Comparison of ENCODE assay signal across 35 cellular contexts in genomic region chr1:63770381-63770780, GRCh38. TPM values are rescaled to one million over a fixed set of nuclear protein-coding genes. Genes with fewer than 3 reads are reported as not detected.
"Had no signal": no experiment of that assay in that cellular context is flagged by ENCODE, and none has a peak within 500 bp of the region (broad histone marks: within the 10 kb centered on the region; RNA-seq: fewer than 3 reads in every experiment).

No MANE protein-coding gene starts in this region.

- H3K9me3 Mint-ChIP-seq: activated B cell treated with CpG ODN at 0.5 μM for 24 hours; activated CD4-positive, alpha-beta memory T cell treated with anti-CD3 and anti-CD28 coated beads, Interleukin-2, amount 10 ng/mL, durations not matched to agents 7 days and 5 days; activated CD4-positive, alpha-beta T cell treated with anti-CD3 and anti-CD28 coated beads, Interleukin-2, amount 10 ng/mL, durations not matched to agents 24 days and 14 days; activated naive CD4-positive, alpha-beta T cell treated with anti-CD3 and anti-CD28 coated beads, Interleukin-2, amount 10 ng/mL, durations not matched to agents 7 days and 5 days; activated naive CD8-positive, alpha-beta T cell treated with anti-CD3 and anti-CD28 coated beads for 36 hours; activated naive CD8-positive, alpha-beta T cell treated with anti-CD3 and anti-CD28 coated beads, Interleukin-2, amount 50 U/mL, for 24 hours; activated T-cell treated with anti-CD3 and anti-CD28 coated beads, Interleukin-2, amount 50 U/mL, for 24 hours; activated T-cell treated with anti-CD3 and anti-CD28 coated beads, Interleukin-2, amount 50 U/mL, for 72 hours; brain; T-helper 2 cell treated with Interferon-gamma antibody and Interleukin-4, amounts not matched to agents 5 μg/mL and 100 μg/mL, for 36 hours had no signal

- H3K27me3 ChIP-seq: adrenal gland, ascending aorta, breast epithelium, cardiac muscle cell, colonic mucosa had no signal

- H3K27ac Mint-ChIP-seq: activated B cell treated with CpG ODN at 0.5 μM for 24 hours; activated CD4-positive, alpha-beta memory T cell treated with anti-CD3 and anti-CD28 coated beads, Interleukin-2, amount 10 ng/mL, durations not matched to agents 7 days and 5 days; activated CD4-positive, alpha-beta T cell treated with anti-CD3 and anti-CD28 coated beads, Interleukin-2, amount 10 ng/mL, durations not matched to agents 24 days and 14 days; activated naive CD4-positive, alpha-beta T cell treated with anti-CD3 and anti-CD28 coated beads, Interleukin-2, amount 10 ng/mL, durations not matched to agents 7 days and 5 days; activated naive CD8-positive, alpha-beta T cell treated with anti-CD3 and anti-CD28 coated beads for 36 hours; activated naive CD8-positive, alpha-beta T cell treated with anti-CD3 and anti-CD28 coated beads, Interleukin-2, amount 50 U/mL, for 24 hours; activated T-cell treated with anti-CD3 and anti-CD28 coated beads, Interleukin-2, amount 50 U/mL, for 24 hours; activated T-cell treated with anti-CD3 and anti-CD28 coated beads, Interleukin-2, amount 50 U/mL, for 72 hours; T-helper 17 cell; T-helper 2 cell treated with Interferon-gamma antibody and Interleukin-4, amounts not matched to agents 5 μg/mL and 100 μg/mL, for 36 hours had no signal

- FAIRE-seq: endometrium, endothelial cell of umbilical vein, frontal cortex had no signal

- DNase-seq: activated B cell treated with CpG ODN at 0.5 μM for 24 hours; activated CD4-positive, alpha-beta memory T cell treated with anti-CD3 and anti-CD28 coated beads, Interleukin-2, amount 10 ng/mL, durations not matched to agents 7 days and 5 days; activated CD4-positive, alpha-beta T cell treated with anti-CD3 and anti-CD28 coated beads, Interleukin-2, amount 10 ng/mL, durations not matched to agents 24 days and 14 days; activated CD4-positive, alpha-beta T cell treated with anti-CD3 and anti-CD28 coated beads, Interleukin-2, amount 50 U/mL, for 4 hours; activated CD8-positive, alpha-beta memory T cell treated with anti-CD3 and anti-CD28 coated beads, Interleukin-2, amount 50 U/mL, for 48 hours; activated gamma-delta T cell; activated naive CD4-positive, alpha-beta T cell; activated naive CD4-positive, alpha-beta T cell treated with anti-CD3 and anti-CD28 coated beads, Interleukin-2, amount 10 ng/mL, durations not matched to agents 7 days and 5 days; activated naive CD8-positive, alpha-beta T cell treated with anti-CD3 and anti-CD28 coated beads for 36 hours; activated naive CD8-positive, alpha-beta T cell treated with anti-CD3 and anti-CD28 coated beads, Interleukin-2, amount 50 U/mL, for 24 hours; activated T-cell treated with anti-CD3 and anti-CD28 coated beads for 4 hours; activated T-cell treated with anti-CD3 and anti-CD28 coated beads, Interleukin-2, amount 50 U/mL, for 24 hours; activated T-cell treated with anti-CD3 and anti-CD28 coated beads, Interleukin-2, amount 50 U/mL, for 72 hours; adrenal gland; amygdala; central memory CD4-positive, alpha-beta T cell; cerebellar nuclear complex; colonic mucosa; effector CD8-positive, alpha-beta T cell; foreskin fibroblast; head of caudate nucleus; T-helper 1 cell; T-helper 17 cell; T1000; WERI-Rb-1 had no signal

- H3K36me3 ChIP-seq: adrenal gland, ascending aorta, breast epithelium, cardiac muscle cell, colonic mucosa, WERI-Rb-1 had no signal

- H3K27ac ChIP-seq: adrenal gland, ascending aorta, breast epithelium, cardiac muscle cell, colonic mucosa, epithelial cell of prostate, WERI-Rb-1 had no signal

- H3K4me1 ChIP-seq: ascending aorta, breast epithelium, colonic mucosa had no signal

- H3K4me3 ChIP-seq: adrenal gland, ascending aorta, breast epithelium, cardiac muscle cell, colonic mucosa had no signal

- H3K4me3 Mint-ChIP-seq: activated B cell treated with CpG ODN at 0.5 μM for 24 hours; activated CD4-positive, alpha-beta memory T cell treated with anti-CD3 and anti-CD28 coated beads, Interleukin-2, amount 10 ng/mL, durations not matched to agents 7 days and 5 days; activated CD4-positive, alpha-beta T cell treated with anti-CD3 and anti-CD28 coated beads, Interleukin-2, amount 10 ng/mL, durations not matched to agents 24 days and 14 days; activated naive CD4-positive, alpha-beta T cell treated with anti-CD3 and anti-CD28 coated beads, Interleukin-2, amount 10 ng/mL, durations not matched to agents 7 days and 5 days; activated naive CD8-positive, alpha-beta T cell treated with anti-CD3 and anti-CD28 coated beads for 36 hours; activated naive CD8-positive, alpha-beta T cell treated with anti-CD3 and anti-CD28 coated beads, Interleukin-2, amount 50 U/mL, for 24 hours; activated T-cell treated with anti-CD3 and anti-CD28 coated beads, Interleukin-2, amount 50 U/mL, for 24 hours; activated T-cell treated with anti-CD3 and anti-CD28 coated beads, Interleukin-2, amount 50 U/mL, for 72 hours; T-helper 17 cell; T-helper 2 cell treated with Interferon-gamma antibody and Interleukin-4, amounts not matched to agents 5 μg/mL and 100 μg/mL, for 36 hours had no signal

- H3K36me3 Mint-ChIP-seq: activated naive CD4-positive, alpha-beta T cell treated with anti-CD3 and anti-CD28 coated beads, Interleukin-2, amount 10 ng/mL, durations not matched to agents 7 days and 5 days; activated naive CD8-positive, alpha-beta T cell treated with anti-CD3 and anti-CD28 coated beads for 36 hours; brain had no signal

- H3K9me3 ChIP-seq: adrenal gland, ascending aorta, breast epithelium, colonic mucosa had no signal

- ATAC-seq: activated CD4-positive, CD25-positive, alpha-beta regulatory T cell treated with anti-CD3 and anti-CD28 coated beads, Interleukin-2, amount 50 U/mL, for 24 hours; activated naive CD8-positive, alpha-beta T cell treated with anti-CD3 and anti-CD28 coated beads, Interleukin-2, amount 50 U/mL, for 24 hours; activated T-cell treated with anti-CD3 and anti-CD28 coated beads, Interleukin-2, amount 50 U/mL, for 72 hours; T-helper 17 cell had no signal

RNA-seq across cellular contexts. Expression of gene ROR1, which starts 3.4 kb away (rescaled TPM):
- total RNA-seq: activated CD4-positive, alpha-beta T cell treated with anti-CD3 and anti-CD28 coated beads, Interleukin-2, amount 10 ng/mL, durations not matched to agents 24 days and 14 days; activated naive CD8-positive, alpha-beta T cell treated with anti-CD3 and anti-CD28 coated beads for 36 hours; T-helper 17 cell had no signal
